Comparison of ENCODE assay signal across 8 cellular contexts in the genomic region with DNA sequence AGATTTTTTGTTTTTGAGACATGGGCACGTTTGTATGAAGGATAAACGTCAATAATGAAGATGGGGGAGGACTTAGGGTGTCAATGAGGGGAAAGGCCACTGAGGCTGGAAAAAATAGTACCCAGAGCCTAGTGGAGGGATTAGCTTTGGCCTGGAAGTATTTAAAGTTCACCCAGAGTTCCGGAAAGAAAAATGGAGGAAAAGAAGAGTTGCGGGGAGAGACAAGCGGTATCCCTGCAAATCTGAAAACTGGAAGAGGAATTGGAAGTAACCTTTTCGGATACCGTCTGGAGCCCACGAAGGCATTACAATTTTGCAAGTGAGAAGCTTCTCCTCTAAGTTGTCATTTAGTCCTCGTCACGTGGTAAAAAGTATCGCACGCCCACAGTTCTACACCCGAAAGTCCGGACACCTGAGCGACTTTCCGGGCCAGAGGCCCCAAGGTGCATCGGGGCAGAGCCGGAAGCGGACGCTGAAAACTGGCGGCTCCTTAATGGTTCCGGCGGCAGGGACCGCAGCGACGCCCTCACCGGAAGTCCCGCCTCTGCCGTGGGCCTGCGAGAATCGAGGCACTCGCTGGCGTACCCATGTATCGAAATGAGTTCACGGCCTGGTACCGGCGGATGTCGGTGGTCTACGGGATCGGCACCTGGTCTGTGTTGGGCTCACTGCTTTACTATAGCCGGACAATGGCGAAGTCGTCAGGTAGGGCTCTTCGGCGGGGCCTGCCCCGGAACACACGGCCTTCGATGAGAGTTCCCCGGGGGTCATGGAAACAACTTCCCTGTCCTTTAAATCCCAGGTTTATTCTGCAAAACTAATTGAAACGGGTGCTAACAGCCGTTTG. TPM values are rescaled to one million over a fixed set of nuclear protein-coding genes. Genes with fewer than 3 reads are reported as not detected.
DNase-seq lines count a peak whose midpoint lies in the region; ATAC-seq, FAIRE-seq and TF ChIP-seq lines count a peak whose summit lies in the region.

A gene with protein sequence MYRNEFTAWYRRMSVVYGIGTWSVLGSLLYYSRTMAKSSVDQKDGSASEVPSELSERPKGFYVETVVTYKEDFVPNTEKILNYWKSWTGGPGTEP (plus strand): TSS at position 541 of the 847 bp plus-strand sequence. CDS start 47 bp downstream, at position 588.

- intact Hi-C loops in adrenal gland (cut with DNase I) (no loop called here), heart right ventricle (cut with DNase I) (loop anchor here in 5 of 10 donors (1.0 to 10.0 kb wide), 5 partner anchors 20 to 102 kb away; partner anchors contain the start of genes SEC23B (in 5 of the 5), DZANK1 (in 2 of the 5) and POLR3F (in 2 of the 5)), posterior vena cava (cut with DNase I) (no loop called here), upper lobe of right lung (cut with DNase I) (no loop called here)

- peak; percentile 92 for FAIRE-seq in GM12892 (lab: Jason Lieb, UNC)

- H3K27ac ChIP-seq in adrenal gland (peak within 1 kb of the TSS; percentile 21 to 92 (median 80)), heart right ventricle (peak within 1 kb of the TSS; percentile 42 to 94 (median 84)), upper lobe of right lung (peak within 1 kb of the TSS; percentile 90)

- peaks cover 11 to 18% of the 10 kb centered on the region in 2 donors for H3K4me1 ChIP-seq in adrenal gland (replicated peaks in 1 of 2)
- peaks cover 0 to 20% (median 12%) of the 10 kb centered on the region in 9 donors for H3K4me1 ChIP-seq in heart right ventricle
- H3K4me1 ChIP-seq in upper lobe of right lung, result peaks cover 10% of the 10 kb centered on the region

- TF ChIP-seq CTCF in adrenal gland (IDR thresholded peaks at IDR 0.05) (no peak), heart right ventricle (IDR thresholded peaks at IDR 0.05) (no peak), upper lobe of right lung (IDR thresholded peaks at IDR 0.05) (no peak)

- H3K36me3 ChIP-seq in adrenal gland (replicated peaks in 1 of 2) (peaks cover 0 to 23% of the 10 kb centered on the region in 2 donors), heart right ventricle (peaks cover 0 to 40% (median 4%) of the 10 kb centered on the region in 9 donors), upper lobe of right lung (peaks cover 24% of the 10 kb centered on the region)

- TF ChIP-seq POLR2A in GM12892 (IDR thresholded peaks at IDR 0.05; ENCODE audit: low read depth, low read length), result peak; percentile 91
- peak; percentile 40 to 50 for TF ChIP-seq POLR2A in adrenal gland (IDR thresholded peaks at IDR 0.05)

- H3K9me3 ChIP-seq in adrenal gland (replicated peaks in 1 of 3), result no peaks in the 10 kb centered on the region
- H3K9me3 ChIP-seq in heart right ventricle, result no peaks in the 10 kb centered on the region
- H3K9me3 ChIP-seq in upper lobe of right lung, result no peaks in the 10 kb centered on the region

- H3K4me3 ChIP-seq in adrenal gland (peak within 1 kb of the TSS; percentile 49 to 85 (median 62)), heart right ventricle (peak within 1 kb of the TSS; percentile 44 to 86 (median 77)), upper lobe of right lung (peak within 1 kb of the TSS; percentile 94)

- H3K27me3 ChIP-seq in adrenal gland (no peaks in the 10 kb centered on the region), heart right ventricle (no peaks in the 10 kb centered on the region), upper lobe of right lung (no peaks in the 10 kb centered on the region)

- DNase-seq in GM12892 (ENCODE audit: insufficient read length) (peak; percentile 88), NCI-H146 (lab: John Stamatoyannopoulos, UW) (peak; percentile 95), T-helper 1 cell (peak; percentile 81 to 96 (median 90)), adrenal gland (peak; percentile 91 to 96 (median 95)), heart right ventricle (peak; percentile 93 to 94), posterior vena cava (ENCODE audit: low spot score) (peak; percentile 98), upper lobe of right lung (peak; percentile 98)

- ATAC-seq in HG02852 (IDR thresholded peaks at IDR 0.05; ENCODE audit: unreplicated experiment), result peak; percentile 99
- ATAC-seq in heart right ventricle, result peak; percentile 99 to 100 (median 100)
- peak; percentile 100 for ATAC-seq in upper lobe of right lung

- WGBS in adrenal gland, 4 donors, result 0 to 1% (median 1%) methylated on average over 26 to 51 of the region's 51 CpGs
- 0 to 1% methylated on average over 51 of the region's 51 CpGs for WGBS in heart right ventricle, 2 donors

RNA-seq across cellular contexts. Expression of the gene that starts here (rescaled TPM):
- 122 TPM for polyA plus RNA-seq in GM12892 (2012; ENCODE audit: missing spikeins)
- total RNA-seq in adrenal gland (100 to 1,000 TPM in 7 of 8 donors, 10 to 100 TPM in 1; 88.6 to 337 (median 117) TPM), heart right ventricle (100 to 1,000 TPM in 6 of 10 donors, 10 to 100 TPM in 4; 80.7 to 119 (median 105) TPM), posterior vena cava (10 to 100 TPM; 52.9 to 55.4 TPM), upper lobe of right lung (59.5 TPM)
- polyA plus RNA-seq in adrenal gland (100 to 1,000 TPM; 123 to 242 (median 199) TPM), heart right ventricle (100 to 1,000 TPM; 145 to 180 TPM)

Comparison
In these comparisons a context has a peak if more than half of its experiments do, and no peak if none do; other contexts are left out.
1. Peak in every context shown above with its lines: DNase-seq, ATAC-seq, H3K4me3 ChIP-seq and H3K27ac ChIP-seq.